ENCODE assay signal across 32 cellular contexts in genomic region chr16:50638816-50639670, GRCh38. TPM values are rescaled to one million over a fixed set of nuclear protein-coding genes. Genes with fewer than 3 reads are reported as not detected.
"Had no signal": no experiment of that assay in that cellular context is flagged by ENCODE, and none has a peak within 500 bp of the region (broad histone marks: within the 10 kb centered on the region; RNA-seq: fewer than 3 reads in every experiment).

No MANE protein-coding gene starts in this region.

- H3K27me3 ChIP-seq: ovary, suprapubic skin, testis, tibial artery, transverse colon, upper lobe of right lung, uterus had no signal

- H3K4me2 ChIP-seq: smooth muscle cell had no signal

- H3K9me3 Mint-ChIP-seq: naive B cell; naive thymus-derived CD8-positive, alpha-beta T cell; natural killer cell treated with Interleukin-12 subunit alpha and Interleukin-12 subunit beta and Interleukin-15 and Interleukin-18, amount 100 ng/mL, for 72 hours; stimulated activated memory B cell treated with anti-CD40 and anti-IgM and Interleukin-4, amounts not matched to agents 10 μg/mL and 1 μg/mL and 100 μg/mL, for 72 hours; stimulated activated naive CD8-positive, alpha-beta T cell treated with anti-CD3 and anti-CD28 coated beads, Interleukin-15, Interleukin-2, amounts not matched to agents 100 ng/mL and 50 ng/mL, for 24 hours; type B pancreatic cell had no signal

- H3K27me3 Mint-ChIP-seq: naive thymus-derived CD8-positive, alpha-beta T cell; progenitor cell of endocrine pancreas; stimulated activated naive CD8-positive, alpha-beta T cell treated with anti-CD3 and anti-CD28 coated beads, Interleukin-15, Interleukin-2, amounts not matched to agents 100 ng/mL and 50 ng/mL, for 24 hours; type B pancreatic cell had no signal

- H3K27ac Mint-ChIP-seq: naive B cell; natural killer cell treated with Interleukin-12 subunit alpha and Interleukin-12 subunit beta and Interleukin-15 and Interleukin-18, amount 100 ng/mL, for 72 hours; progenitor cell of endocrine pancreas; stimulated activated memory B cell treated with anti-CD40 and anti-IgM and Interleukin-4, amounts not matched to agents 10 μg/mL and 1 μg/mL and 100 μg/mL, for 72 hours; stimulated activated naive CD8-positive, alpha-beta T cell treated with anti-CD3 and anti-CD28 coated beads, Interleukin-15, Interleukin-2, amounts not matched to agents 100 ng/mL and 50 ng/mL, for 24 hours; type B pancreatic cell had no signal

- H3K4me1 ChIP-seq: parathyroid adenoma, psoas muscle, spleen, suprapubic skin, testis, transverse colon, upper lobe of right lung, uterus had no signal

- H3K4me3 Mint-ChIP-seq: naive B cell; natural killer cell treated with Interleukin-12 subunit alpha and Interleukin-12 subunit beta and Interleukin-15 and Interleukin-18, amount 100 ng/mL, for 72 hours; stimulated activated memory B cell treated with anti-CD40 and anti-IgM and Interleukin-4, amounts not matched to agents 10 μg/mL and 1 μg/mL and 100 μg/mL, for 72 hours; stimulated activated naive CD8-positive, alpha-beta T cell treated with anti-CD3 and anti-CD28 coated beads, Interleukin-15, Interleukin-2, amounts not matched to agents 100 ng/mL and 50 ng/mL, for 24 hours; type B pancreatic cell had no signal

- H3K36me3 ChIP-seq: ovary, spleen, suprapubic skin, transverse colon, uterus had no signal

- H3K36me3 Mint-ChIP-seq: naive B cell; natural killer cell treated with Interleukin-12 subunit alpha and Interleukin-12 subunit beta and Interleukin-15 and Interleukin-18, amount 100 ng/mL, for 72 hours; stimulated activated memory B cell treated with anti-CD40 and anti-IgM and Interleukin-4, amounts not matched to agents 10 μg/mL and 1 μg/mL and 100 μg/mL, for 72 hours had no signal

- H3K9ac ChIP-seq: parathyroid adenoma had no signal

- H3K4me1 Mint-ChIP-seq: naive B cell; stimulated activated memory B cell treated with anti-CD40 and anti-IgM and Interleukin-4, amounts not matched to agents 10 μg/mL and 1 μg/mL and 100 μg/mL, for 72 hours had no signal

- H3K27ac ChIP-seq: ovary, parathyroid adenoma, psoas muscle, skin epidermis, spleen, suprapubic skin, testis, tibial artery, transverse colon, upper lobe of right lung, uterus had no signal

- ATAC-seq: naive thymus-derived CD8-positive, alpha-beta T cell; natural killer cell treated with Interleukin-12 subunit alpha and Interleukin-12 subunit beta and Interleukin-15 and Interleukin-18, amount 100 ng/mL, for 72 hours; psoas muscle; right cardiac atrium; sciatic nerve; stimulated activated memory B cell treated with anti-CD40 and anti-IgM and Interleukin-4, amounts not matched to agents 10 μg/mL and 1 μg/mL and 100 μg/mL, for 72 hours; upper lobe of right lung had no signal

- H3K4me3 ChIP-seq: ovary, psoas muscle, skin epidermis, smooth muscle cell, spleen, suprapubic skin, testis, tibial artery, transverse colon, upper lobe of right lung, uterus had no signal

- DNase-seq: naive B cell; naive thymus-derived CD8-positive, alpha-beta T cell; occipital lobe; ovary; posterior cingulate gyrus; psoas muscle; spleen; stimulated activated CD4-positive, alpha-beta T cell treated with anti-CD3 and anti-CD28 coated beads, Interleukin-12 subunit alpha, Interleukin-12 subunit beta, amount 100 ng/mL, for 4 hours; stimulated activated CD4-positive, alpha-beta T cell treated with anti-CD3 and anti-CD28 coated beads, Interleukin-1b, Interleukin-23, amount 100 ng/mL, for 48 hours; stimulated activated CD4-positive, alpha-beta T cell treated with anti-CD3 and anti-CD28 coated beads, Interleukin-4, amount 100 ng/mL, for 1 hour; stimulated activated CD4-positive, alpha-beta T cell treated with anti-CD3 and anti-CD28 coated beads, Interleukin-4, amount 100 ng/mL, for 4 hours; stimulated activated CD8-positive, alpha-beta memory T cell treated with anti-CD3 and anti-CD28 coated beads, Interleukin-4, amount 100 ng/mL, for 48 hours; stimulated activated naive CD4-positive, alpha-beta T cell; substantia nigra; testis; tibial artery; transverse colon; upper lobe of right lung; uterus had no signal

- H3K9me3 ChIP-seq: ovary, psoas muscle, spleen, suprapubic skin, testis, tibial artery, transverse colon, upper lobe of right lung, uterus had no signal

RNA-seq across cellular contexts. Expression of gene SNX20, which starts 42.1 kb away (rescaled TPM):
- total RNA-seq: osteoblast, progenitor cell of endocrine pancreas, renal cortical epithelial cell, smooth muscle cell had no signal

RNA-seq across cellular contexts. Expression of gene NOD2, which starts 54.4 kb away (rescaled TPM):
- total RNA-seq: progenitor cell of endocrine pancreas had no signal
